In the genomic region with DNA sequence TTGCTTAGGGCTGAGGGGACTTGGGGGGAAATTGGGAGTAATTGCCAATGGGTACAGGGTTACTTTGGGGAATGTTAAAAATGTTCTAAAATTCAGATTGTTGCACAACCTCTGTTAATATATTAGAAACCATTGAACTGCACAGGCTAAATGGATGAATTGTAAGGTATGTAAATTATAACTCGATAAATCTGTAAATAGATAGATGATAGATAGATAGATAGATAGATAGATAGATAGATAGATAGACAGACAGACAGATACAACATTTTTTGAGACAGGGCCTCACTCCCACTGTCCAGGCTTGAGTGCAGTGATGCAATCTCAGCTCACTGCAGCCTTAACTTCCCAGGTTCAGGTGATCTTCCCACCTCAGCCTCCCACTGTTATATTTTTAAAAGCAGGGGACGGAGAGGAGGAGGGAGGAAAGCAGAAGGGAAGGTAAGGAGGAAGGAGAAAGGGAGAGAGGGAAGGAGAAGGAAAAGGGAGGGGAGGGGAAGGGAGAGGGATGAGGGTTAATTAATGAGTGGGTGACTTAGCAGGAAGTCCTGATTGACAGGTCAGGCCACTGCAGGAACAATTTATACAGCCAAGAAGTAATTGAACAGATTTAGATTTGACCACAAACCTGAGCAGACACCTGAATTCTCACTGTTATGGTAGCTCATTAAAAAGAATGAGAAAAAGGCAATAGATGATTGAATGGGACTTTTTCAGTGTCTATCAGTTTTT, we compare ENCODE assay signal across 38 cellular contexts. TPM values are rescaled to one million over a fixed set of nuclear protein-coding genes. Genes with fewer than 3 reads are reported as not detected.
"Had no signal": no experiment of that assay in that cellular context is flagged by ENCODE, and none has a peak within 500 bp of the region (broad histone marks: within the 10 kb centered on the region; RNA-seq: fewer than 3 reads in every experiment).

No MANE protein-coding gene starts in this region.

- H3K36me3 ChIP-seq: adrenal gland, breast epithelium, cardiac muscle cell, colonic mucosa, esophagus squamous epithelium, gastroesophageal sphincter, heart right ventricle had no signal

- H3K36me3 Mint-ChIP-seq: activated naive CD8-positive, alpha-beta T cell treated with anti-CD3 and anti-CD28 coated beads for 36 hours; brain had no signal

- H3K4me1 ChIP-seq: adrenal gland, breast epithelium, colonic mucosa, esophagus squamous epithelium, gastroesophageal sphincter, heart right ventricle had no signal

- H3K4me1 Mint-ChIP-seq: activated naive CD4-positive, alpha-beta T cell treated with anti-CD3 and anti-CD28 coated beads, Interleukin-2, amount 50 U/mL, for 24 hours; activated naive CD8-positive, alpha-beta T cell treated with anti-CD3 and anti-CD28 coated beads for 36 hours; activated naive CD8-positive, alpha-beta T cell treated with anti-CD3 and anti-CD28 coated beads, Interleukin-2, amount 50 U/mL, for 24 hours; activated T-helper 17 cell treated with anti-CD3 and anti-CD28 coated beads, Interleukin-2, amount 50 U/mL, for 72 hours; brain had no signal

- H3K4me3 ChIP-seq: adrenal gland, breast epithelium, cardiac muscle cell, colonic mucosa, esophagus squamous epithelium, gastroesophageal sphincter, heart right ventricle had no signal

- H3K9me3 Mint-ChIP-seq: activated CD8-positive, alpha-beta T cell treated with anti-CD3 and anti-CD28 coated beads for 36 hours had no signal

- H3K4me3 Mint-ChIP-seq: activated CD8-positive, alpha-beta T cell treated with anti-CD3 and anti-CD28 coated beads for 36 hours; activated naive CD4-positive, alpha-beta T cell treated with anti-CD3 and anti-CD28 coated beads, Interleukin-2, amount 50 U/mL, for 24 hours; activated naive CD8-positive, alpha-beta T cell treated with anti-CD3 and anti-CD28 coated beads for 36 hours; activated naive CD8-positive, alpha-beta T cell treated with anti-CD3 and anti-CD28 coated beads, Interleukin-2, amount 50 U/mL, for 24 hours; activated T-cell treated with anti-CD3 and anti-CD28 coated beads, Interleukin-2, amount 50 U/mL, for 4 hours; activated T-helper 17 cell treated with anti-CD3 and anti-CD28 coated beads, Interleukin-2, amount 50 U/mL, for 72 hours; brain had no signal

- ATAC-seq: activated CD8-positive, alpha-beta T cell treated with anti-CD3 and anti-CD28 coated beads for 36 hours; activated naive CD8-positive, alpha-beta T cell treated with anti-CD3 and anti-CD28 coated beads, Interleukin-2, amount 50 U/mL, for 24 hours; activated T-cell treated with anti-CD3 and anti-CD28 coated beads, Interleukin-2, amount 50 U/mL, for 4 hours; activated T-helper 17 cell treated with anti-CD3 and anti-CD28 coated beads, Interleukin-2, amount 50 U/mL, for 72 hours; gastroesophageal sphincter had no signal

- H3K27ac Mint-ChIP-seq: activated CD8-positive, alpha-beta T cell treated with anti-CD3 and anti-CD28 coated beads for 36 hours; activated naive CD4-positive, alpha-beta T cell treated with anti-CD3 and anti-CD28 coated beads, Interleukin-2, amount 50 U/mL, for 24 hours; activated naive CD8-positive, alpha-beta T cell treated with anti-CD3 and anti-CD28 coated beads for 36 hours; activated naive CD8-positive, alpha-beta T cell treated with anti-CD3 and anti-CD28 coated beads, Interleukin-2, amount 50 U/mL, for 24 hours; activated T-helper 17 cell treated with anti-CD3 and anti-CD28 coated beads, Interleukin-2, amount 50 U/mL, for 72 hours; brain had no signal

- FAIRE-seq: endometrium, endothelial cell of umbilical vein had no signal

- H3K27me3 ChIP-seq: adrenal gland, cardiac muscle cell, colonic mucosa had no signal

- H3K9me3 ChIP-seq: colonic mucosa had no signal

- DNase-seq: activated CD4-positive, alpha-beta T cell treated with anti-CD3 and anti-CD28 coated beads for 4 hours; activated CD4-positive, alpha-beta T cell treated with anti-CD3 and anti-CD28 coated beads, Interleukin-2, amount 50 U/mL, for 1 hour; activated CD4-positive, alpha-beta T cell treated with anti-CD3 and anti-CD28 coated beads, Interleukin-2, amount 50 U/mL, for 48 hours; activated CD4-positive, CD25-positive, alpha-beta regulatory T cell; activated CD4-positive, CD25-positive, alpha-beta regulatory T cell treated with anti-CD3 and anti-CD28 coated beads, Interleukin-2, amount 50 U/mL, for 72 hours; activated CD8-positive, alpha-beta memory T cell treated with anti-CD3 and anti-CD28 coated beads for 24 hours; activated CD8-positive, alpha-beta T cell treated with anti-CD3 and anti-CD28 coated beads for 36 hours; activated effector memory CD4-positive, alpha-beta T cell treated with Interleukin-2 at 50 U/mL for 16 hours; activated gamma-delta T cell treated with Interleukin-2 at 50 U/mL for 16 hours; activated naive CD4-positive, alpha-beta T cell treated with Interleukin-2 at 50 U/mL for 16 hours; activated naive CD8-positive, alpha-beta T cell treated with anti-CD3 and anti-CD28 coated beads for 36 hours; activated naive CD8-positive, alpha-beta T cell treated with anti-CD3 and anti-CD28 coated beads, Interleukin-2, amount 50 U/mL, for 24 hours; activated T-cell treated with anti-CD3 and anti-CD28 coated beads, Interleukin-2, amount 50 U/mL, for 4 hours; adrenal gland; amygdala; aorta; central memory CD4-positive, alpha-beta T cell; cerebellar nuclear complex; colonic mucosa; effector CD8-positive, alpha-beta T cell; esophagus squamous epithelium; foreskin melanocyte; heart right ventricle; T-helper 2 cell had no signal

- H3K27ac ChIP-seq: adrenal gland, breast epithelium, cardiac muscle cell, colonic mucosa, epithelial cell of prostate, esophagus squamous epithelium, gastroesophageal sphincter, heart right ventricle had no signal

RNA-seq across cellular contexts. Expression of a gene that starts 38.7 kb away (rescaled TPM):
- total RNA-seq: activated CD8-positive, alpha-beta T cell treated with anti-CD3 and anti-CD28 coated beads for 36 hours; activated naive CD8-positive, alpha-beta T cell treated with anti-CD3 and anti-CD28 coated beads for 36 hours; activated T-helper 17 cell treated with anti-CD3 and anti-CD28 coated beads, Interleukin-2, amount 50 U/mL, for 72 hours; dermis microvascular lymphatic vessel endothelial cell; endothelial cell of umbilical vein; fibroblast of lung; fibroblast of villous mesenchyme; glomerular endothelial cell; T-helper 1 cell treated with Interleukin-12 subunit alpha and Interleukin-12 subunit beta and Interleukin-4 antibody, amounts not matched to agents 30 ng/mL and 1 ng/mL, for 36 hours had no signal
- polyA plus RNA-seq: cardiac muscle cell, endothelial cell of umbilical vein, fibroblast of lung had no signal
